In the genomic region with DNA sequence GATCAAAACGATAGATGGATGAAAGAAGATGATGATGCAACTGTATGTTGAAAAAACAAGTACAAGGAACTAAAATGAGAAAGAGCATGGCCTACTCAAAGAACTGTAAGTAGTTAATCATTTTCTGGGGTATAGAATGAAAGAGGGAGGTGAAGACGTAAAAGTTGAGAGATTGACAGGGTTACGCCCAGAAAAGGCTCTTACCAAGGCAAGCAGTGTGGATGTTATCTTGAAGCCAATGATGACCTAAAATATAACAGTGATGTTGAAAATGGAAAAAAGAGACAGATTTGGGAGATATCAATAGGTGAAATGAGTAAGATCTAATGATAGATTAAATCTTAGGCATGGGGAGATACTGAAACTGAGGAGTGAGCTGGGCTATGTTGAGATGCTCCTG, we compare ENCODE assay signal across 1 cellular context.
A peak's percentile ranks its signal among the peaks of the same experiment; 100 is the strongest.
TF ChIP-seq lines count a peak whose summit lies in the region.

No MANE protein-coding gene starts in this region.

TF ChIP-seq in K562, 482 proteins besides CTCF, POLR2A, EP300 and RAD21 (continued from another document):
- TF ChIP-seq ZNF280B (CRISPR knock-in tag; IDR thresholded peaks at IDR 0.05) (no peak), ATF3 (IDR thresholded peaks at IDR 0.05) (peak; percentile 43), ATF3 (CRISPR knock-in tag; conservative IDR thresholded peaks at IDR 0.05) (no peak)
- TF ChIP-seq, protein P1, sequence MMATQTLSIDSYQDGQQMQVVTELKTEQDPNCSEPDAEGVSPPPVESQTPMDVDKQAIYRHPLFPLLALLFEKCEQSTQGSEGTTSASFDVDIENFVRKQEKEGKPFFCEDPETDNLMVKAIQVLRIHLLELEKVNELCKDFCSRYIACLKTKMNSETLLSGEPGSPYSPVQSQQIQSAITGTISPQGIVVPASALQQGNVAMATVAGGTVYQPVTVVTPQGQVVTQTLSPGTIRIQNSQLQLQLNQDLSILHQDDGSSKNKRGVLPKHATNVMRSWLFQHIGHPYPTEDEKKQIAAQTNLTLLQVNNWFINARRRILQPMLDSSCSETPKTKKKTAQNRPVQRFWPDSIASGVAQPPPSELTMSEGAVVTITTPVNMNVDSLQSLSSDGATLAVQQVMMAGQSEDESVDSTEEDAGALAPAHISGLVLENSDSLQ (IDR thresholded peaks at IDR 0.05): 0 out of 2 replicates have a peak, but pooled peaks have one; percentile 16
